8 cellular contexts compared by ENCODE assay signal in genomic region chr19:49590971-49591730, GRCh38. TPM values are rescaled to one million over a fixed set of nuclear protein-coding genes. Genes with fewer than 3 reads are reported as not detected.
DNase-seq lines count a peak whose midpoint lies in the region; ATAC-seq and TF ChIP-seq lines count a peak whose summit lies in the region.

PRR12 (plus strand) TSS chr19:49591182; CDS start chr19:49591655, 473 bp downstream.

- peak within 1 kb of the TSS; percentile 92 for H3K4me2 ChIP-seq in mesenchymal stem cell (ENCODE audit: low read length, poor library complexity, severe bottlenecking)

- H2BK5ac ChIP-seq in mesenchymal stem cell (ENCODE audit: low read depth, low read length, poor library complexity, severe bottlenecking), result peak within 1 kb of the TSS; percentile 54

- peaks cover 19% of the 10 kb centered on the region for H3K36me3 ChIP-seq in NT2/D1 (ENCODE audit: insufficient read depth, insufficient read length, low read length)
- peaks cover 14% of the 10 kb centered on the region for H3K36me3 ChIP-seq in endodermal cell (ENCODE audit: control insufficient read depth, insufficient read depth, low read length)
- peaks cover 14 to 21% of the 10 kb centered on the region in 2 experiments for H3K36me3 ChIP-seq in mesenchymal stem cell (ENCODE audit: control insufficient read depth in 1 of 2, insufficient read depth in 2 of 2, low read depth in 1 of 2, low read length in 2 of 2)

- DNase-seq in COLO668 (lab: John Stamatoyannopoulos, UW; ENCODE audit: unreplicated experiment) (peak; percentile 64), HT1080 (ENCODE audit: low read depth) (peak; percentile 70), NT2/D1 (ENCODE audit: low read depth, low spot score) (no peak), endodermal cell (peak; percentile 89), mesenchymal stem cell (peak; percentile 84)
- DNase-seq in activated CD8-positive, alpha-beta memory T cell treated with anti-CD3 and anti-CD28 coated beads, Interleukin-2, amount 50 U/mL, for 48 hours, result peak; percentile 82
- DNase-seq in stimulated activated CD8-positive, alpha-beta memory T cell treated with anti-CD3 and anti-CD28 coated beads, Interleukin-2, amount 100 ng/mL, for 48 hours (ENCODE audit: low read depth in 2 of 2), result peak; percentile 46 to 61

- H2BK15ac ChIP-seq in mesenchymal stem cell (ENCODE audit: low read depth, poor library complexity, severe bottlenecking), result peak within 1 kb of the TSS; percentile 98

- H2AK5ac ChIP-seq in mesenchymal stem cell (ENCODE audit: low read length, severe bottlenecking), result peak within 1 kb of the TSS; percentile 54

- peak within 1 kb of the TSS in 1 of 2 experiments; percentile 100 for H3K23ac ChIP-seq in mesenchymal stem cell (ENCODE audit: low read length in 2 of 2)

- H3K4me3 Mint-ChIP-seq in endodermal cell, result peak within 1 kb of the TSS; percentile 95

- ATAC-seq in HG02798 (IDR thresholded peaks at IDR 0.05; ENCODE audit: poor library complexity, unreplicated experiment), result no peak

- H3K27ac ChIP-seq in endodermal cell (ENCODE audit: low read depth, low read length) (peak within 1 kb of the TSS; percentile 72), mesenchymal stem cell (ENCODE audit: low read length, poor library complexity, severe bottlenecking) (peak within 1 kb of the TSS; percentile 95)

- no peaks in the 10 kb centered on the region for H3K27me3 Mint-ChIP-seq in endodermal cell (ENCODE audit: insufficient read depth)

- H3K4me3 ChIP-seq in NT2/D1 (ENCODE audit: insufficient read length, low read depth), result peak within 1 kb of the TSS; percentile 88
- H3K4me3 ChIP-seq in endodermal cell (ENCODE audit: low read length), result peak within 1 kb of the TSS; percentile 98
- peak within 1 kb of the TSS; percentile 73 to 90 for H3K4me3 ChIP-seq in mesenchymal stem cell (ENCODE audit: insufficient read depth in 1 of 2, low read depth in 1 of 2, low read length in 2 of 2)

- peak within 1 kb of the TSS; percentile 93 to 98 for H3K14ac ChIP-seq in mesenchymal stem cell (ENCODE audit: low read length in 2 of 2)

- peaks cover 14% of the 10 kb centered on the region for H3K4me1 Mint-ChIP-seq in endodermal cell

- H3K36me3 Mint-ChIP-seq in endodermal cell (ENCODE audit: low read depth), result peaks cover 18% of the 10 kb centered on the region

- H3K9ac ChIP-seq in NT2/D1 (ENCODE audit: insufficient read length, low read depth) (peak within 1 kb of the TSS; percentile 99), endodermal cell (ENCODE audit: extremely low read depth, low read length, poor library complexity, severe bottlenecking) (peak within 1 kb of the TSS; percentile 90), mesenchymal stem cell (ENCODE audit: low read length) (peak within 1 kb of the TSS; percentile 96)

- H2AFZ ChIP-seq in mesenchymal stem cell (ENCODE audit: low read depth, low read length), result peak within 1 kb of the TSS; percentile 47

- H3K9me3 Mint-ChIP-seq in endodermal cell, result no peaks in the 10 kb centered on the region

- H3K4me1 ChIP-seq in NT2/D1 (ENCODE audit: insufficient read depth, insufficient read length), result peaks cover 3% of the 10 kb centered on the region
- no peaks in the 10 kb centered on the region for H3K4me1 ChIP-seq in endodermal cell (ENCODE audit: control insufficient read depth, insufficient read depth, low read length)
- H3K4me1 ChIP-seq in mesenchymal stem cell (ENCODE audit: control insufficient read depth, insufficient read depth, low read depth, low read length), result peaks cover 8% of the 10 kb centered on the region

- peak within 1 kb of the TSS; percentile 98 for H4K91ac ChIP-seq in mesenchymal stem cell (ENCODE audit: low read length)

- 0% methylated on average over 23 of the region's 66 CpGs; no CpG with 5 or more reads in 1 of the 2 experiments for WGBS in endodermal cell (ENCODE audit: insufficient coverage in 1 of 2, insufficient read length in 1 of 2), 2 experiments
- 0% methylated on average over 9 of the region's 66 CpGs for WGBS in mesenchymal stem cell

- H3K9me3 ChIP-seq in NT2/D1 (ENCODE audit: insufficient read depth, low read length) (no peaks in the 10 kb centered on the region), endodermal cell (ENCODE audit: control insufficient read depth, low read length) (no peaks in the 10 kb centered on the region), mesenchymal stem cell (ENCODE audit: control insufficient read depth, low read length) (no peaks in the 10 kb centered on the region)

- H2BK120ac ChIP-seq in mesenchymal stem cell (ENCODE audit: low read depth, low read length), result peak within 1 kb of the TSS; percentile 97

- H4K8ac ChIP-seq in mesenchymal stem cell (ENCODE audit: low read length), result peak within 1 kb of the TSS; percentile 90

- H2BK12ac ChIP-seq in mesenchymal stem cell (ENCODE audit: low read length in 2 of 2), result peak within 1 kb of the TSS; percentile 75 to 99

- H3K27me3 ChIP-seq in NT2/D1 (ENCODE audit: insufficient read depth, insufficient read length) (no peaks in the 10 kb centered on the region), endodermal cell (ENCODE audit: control insufficient read depth, insufficient read depth, low read length, poor library complexity, severe bottlenecking) (no peaks in the 10 kb centered on the region), mesenchymal stem cell (ENCODE audit: control insufficient read depth in 1 of 2, insufficient read depth in 1 of 2, low read length in 2 of 2) (no peaks in the 10 kb centered on the region)

- peak within 1 kb of the TSS; percentile 95 for H3K27ac Mint-ChIP-seq in endodermal cell

- H3K18ac ChIP-seq in mesenchymal stem cell (ENCODE audit: low read depth in 1 of 2, low read length in 2 of 2), result peak within 1 kb of the TSS; percentile 97 to 100

- H3K79me1 ChIP-seq in mesenchymal stem cell (replicated peaks; ENCODE audit: low read length, poor library complexity, severe bottlenecking), result peaks cover 4% of the 10 kb centered on the region

- no peak for TF ChIP-seq CTCF in endodermal cell (conservative IDR thresholded peaks at IDR 0.05)

- peak within 1 kb of the TSS; percentile 91 to 99 for H3K4ac ChIP-seq in mesenchymal stem cell (ENCODE audit: low read depth in 1 of 2, low read length in 2 of 2)

RNA-seq across cellular contexts. Expression of gene PRR12, which starts in this region (rescaled TPM):
- total RNA-seq in HT1080 (2014; rRNA removed; shearing (Covaris generic)), result 3.4 and 6.5 TPM in 2 replicates
- 9.8 and 9.9 TPM in 2 replicates for polyA plus RNA-seq in HT1080 (2015; cell fraction: cytosol; rRNA removed)
- 15.1 and 17.0 TPM in 2 replicates for polyA plus RNA-seq in HT1080 (2015; cell fraction: nucleus; rRNA removed)
- 10 to 100 TPM; 67.6 to 69.6 TPM for total RNA-seq in endodermal cell
- polyA plus RNA-seq in endodermal cell (2013, experiment 1 of 2), result 29.6 TPM
- 27.0 TPM for polyA plus RNA-seq in endodermal cell (2013, experiment 2 of 2)
- 12.1 TPM for polyA plus RNA-seq in mesenchymal stem cell (2013, experiment 1 of 2)
- 11.2 TPM for polyA plus RNA-seq in mesenchymal stem cell (2013, experiment 2 of 2)
